13 cellular contexts compared by ENCODE assay signal in genomic region chr5:31962928-31963327, GRCh38.
DNase-seq lines count a peak whose midpoint lies in the region; ATAC-seq and TF ChIP-seq lines count a peak whose summit lies in the region.
"Had no signal": no experiment of that assay in that cellular context is flagged by ENCODE, and none has a peak within 500 bp of the region (broad histone marks: within the 10 kb centered on the region; RNA-seq: fewer than 3 reads in every experiment).

No MANE protein-coding gene starts in this region.

- H3K4me3 Mint-ChIP-seq in activated CD4-positive, alpha-beta T cell treated with anti-CD3 and anti-CD28 coated beads for 36 hours: no peak overlapping the region
- no peak overlapping the region for H3K4me3 Mint-ChIP-seq in activated CD4-positive, alpha-beta T cell treated with anti-CD3 and anti-CD28 coated beads, Interleukin-2, amount 10 ng/mL, durations not matched to agents 24 days and 14 days
- no peak overlapping the region for H3K4me3 Mint-ChIP-seq in CD8-positive, alpha-beta memory T cell
- H3K4me3 Mint-ChIP-seq: stimulated activated effector memory CD8-positive, alpha-beta T cell treated with anti-CD3 and anti-CD28 coated beads, Interleukin-12 subunit alpha, Interleukin-12 subunit beta, amount 100 ng/mL, for 72 hours had no signal

- no peak overlapping the region for H2AK5ac ChIP-seq in mesendoderm (ENCODE audit: low read length)

- no peaks in the 10 kb centered on the region for H3K27me3 Mint-ChIP-seq in activated CD4-positive, alpha-beta T cell treated with anti-CD3 and anti-CD28 coated beads for 36 hours
- H3K27me3 Mint-ChIP-seq in activated CD4-positive, alpha-beta T cell treated with anti-CD3 and anti-CD28 coated beads, Interleukin-2, amount 10 ng/mL, durations not matched to agents 24 days and 14 days: peaks cover 2% of the 10 kb centered on the region
- H3K27me3 Mint-ChIP-seq in CD8-positive, alpha-beta memory T cell: peaks cover 4 to 16% of the 10 kb centered on the region in 2 donors

- no peak overlapping the region for H3K4me2 ChIP-seq in mesendoderm (ENCODE audit: low read length)

- ATAC-seq in activated CD4-positive, alpha-beta T cell treated with anti-CD3 and anti-CD28 coated beads for 36 hours: peak; percentile 39
- peak; percentile 84 for ATAC-seq in upper lobe of right lung
- ATAC-seq: stimulated activated effector memory CD8-positive, alpha-beta T cell treated with anti-CD3 and anti-CD28 coated beads, Interleukin-12 subunit alpha, Interleukin-12 subunit beta, amount 100 ng/mL, for 72 hours had no signal

- H3K4ac ChIP-seq in mesendoderm (ENCODE audit: low read depth, low read length): no peak overlapping the region

- H3K23ac ChIP-seq in mesendoderm (ENCODE audit: low read length): no peak overlapping the region

- no peak overlapping the region for H2BK120ac ChIP-seq in mesendoderm (ENCODE audit: low read depth, low read length)

- H4K5ac ChIP-seq in mesendoderm (ENCODE audit: low read length): no peak overlapping the region

- WGBS in esophagus muscularis mucosa: 40% methylated on average over 1 of the region's 1 CpG
- no CpG with 5 or more reads among the region's 1 CpG for WGBS in mesendoderm (ENCODE audit: extremely low coverage, insufficient coverage, low lambda C conversion rate)

- H3K4me3 ChIP-seq in esophagus muscularis mucosa (no peak overlapping the region), mesendoderm (ENCODE audit: low read length) (no peak overlapping the region), upper lobe of right lung (no peak overlapping the region)
- H3K4me3 ChIP-seq in CD8-positive, alpha-beta memory T cell (ENCODE audit: low read length): no peak overlapping the region

- H3K9me3 Mint-ChIP-seq in activated CD4-positive, alpha-beta T cell treated with anti-CD3 and anti-CD28 coated beads for 36 hours (ENCODE audit: low read depth): no peaks in the 10 kb centered on the region
- H3K9me3 Mint-ChIP-seq in activated CD4-positive, alpha-beta T cell treated with anti-CD3 and anti-CD28 coated beads, Interleukin-2, amount 10 ng/mL, durations not matched to agents 24 days and 14 days: no peaks in the 10 kb centered on the region
- peaks cover 0 to 3% (median 0%) of the 10 kb centered on the region in 5 donors for H3K9me3 Mint-ChIP-seq in CD8-positive, alpha-beta memory T cell
- H3K9me3 Mint-ChIP-seq: stimulated activated effector memory CD8-positive, alpha-beta T cell treated with anti-CD3 and anti-CD28 coated beads, Interleukin-12 subunit alpha, Interleukin-12 subunit beta, amount 100 ng/mL, for 72 hours had no signal

- H4K8ac ChIP-seq in mesendoderm (ENCODE audit: low read depth, low read length): no peak overlapping the region

- POLR2A ChIA-PET in activated CD4-positive, alpha-beta T cell treated with anti-CD3 and anti-CD28 coated beads for 36 hours (lab: Charles Lee): no interaction called here
- POLR2A ChIA-PET in CD8-positive, alpha-beta memory T cell (lab: Charles Lee): no interaction called here

- in situ Hi-C loops in ACHN (cut with HindIII; ENCODE audit: low pct_ligation_motif_present, low pct_unique_long_range_greater_than_20kb, low sequenced_read_pairs): no loop called here

- TF ChIP-seq EP300 in esophagus muscularis mucosa (IDR thresholded peaks at IDR 0.05): no peak

- peaks cover 19 to 24% (median 20%) of the 10 kb centered on the region in 4 donors for H3K4me1 ChIP-seq in esophagus muscularis mucosa
- peaks cover 1% of the 10 kb centered on the region for H3K4me1 ChIP-seq in mesendoderm (ENCODE audit: control insufficient read depth, low read depth, low read length)
- H3K4me1 ChIP-seq in upper lobe of right lung: peaks cover 19% of the 10 kb centered on the region
- H3K4me1 ChIP-seq in CD8-positive, alpha-beta memory T cell (ENCODE audit: insufficient read depth, low read length): no peaks in the 10 kb centered on the region

- H3K9me3 ChIP-seq in esophagus muscularis mucosa (no peaks in the 10 kb centered on the region), upper lobe of right lung (no peaks in the 10 kb centered on the region)
- no peaks in the 10 kb centered on the region for H3K9me3 ChIP-seq in CD8-positive, alpha-beta memory T cell (ENCODE audit: low read length)

- H3K4me1 Mint-ChIP-seq in activated CD4-positive, alpha-beta T cell treated with anti-CD3 and anti-CD28 coated beads for 36 hours: peaks cover 3% of the 10 kb centered on the region
- H3K4me1 Mint-ChIP-seq in activated CD4-positive, alpha-beta T cell treated with anti-CD3 and anti-CD28 coated beads, Interleukin-2, amount 10 ng/mL, durations not matched to agents 24 days and 14 days: no peaks in the 10 kb centered on the region
- no peaks in the 10 kb centered on the region for H3K4me1 Mint-ChIP-seq in CD8-positive, alpha-beta memory T cell
- H3K4me1 Mint-ChIP-seq: stimulated activated effector memory CD8-positive, alpha-beta T cell treated with anti-CD3 and anti-CD28 coated beads, Interleukin-12 subunit alpha, Interleukin-12 subunit beta, amount 100 ng/mL, for 72 hours had no signal

- H3K56ac ChIP-seq in mesendoderm (ENCODE audit: low read length): no peak overlapping the region

- no peak for DNase-seq in activated CD4-positive, alpha-beta T cell treated with anti-CD3 and anti-CD28 coated beads for 36 hours
- DNase-seq in activated CD4-positive, alpha-beta T cell treated with anti-CD3 and anti-CD28 coated beads, Interleukin-2, amount 10 ng/mL, durations not matched to agents 24 days and 14 days: no peak
- DNase-seq in esophagus muscularis mucosa (ENCODE audit: extremely low spot score) (no peak), mesendoderm (no peak), upper lobe of right lung (no peak), ACHN (no peak)
- no peak for DNase-seq in activated CD8-positive, alpha-beta memory T cell treated with anti-CD3 and anti-CD28 coated beads, Interleukin-2, amount 50 U/mL, for 48 hours
- DNase-seq in CD8-positive, alpha-beta memory T cell: no peak
- DNase-seq: erythroblast; KBM-7; NCI-H2029 treated with DMSO at 0.1 percent for 48 hours; stimulated activated CD4-positive, alpha-beta T cell treated with anti-CD3 and anti-CD28 coated beads, Interleukin-1b, Interleukin-23, amount 100 ng/mL, for 48 hours had no signal

- H3K27ac ChIP-seq in esophagus muscularis mucosa (replicated peaks in 1 of 4) (peak overlapping the region in 3 of 4 donors; percentile 1 to 57 (median 44)), mesendoderm (ENCODE audit: low read depth, low read length) (no peak overlapping the region), upper lobe of right lung (peak overlapping the region; percentile 61)
- no peak overlapping the region for H3K27ac ChIP-seq in CD8-positive, alpha-beta memory T cell (ENCODE audit: low read depth, low read length)

- H3K27me3 ChIP-seq in esophagus muscularis mucosa: no peaks in the 10 kb centered on the region
- H3K27me3 ChIP-seq in mesendoderm (ENCODE audit: insufficient read depth, low read length, poor library complexity): no peaks in the 10 kb centered on the region
- no peaks in the 10 kb centered on the region for H3K27me3 ChIP-seq in upper lobe of right lung
- no peaks in the 10 kb centered on the region for H3K27me3 ChIP-seq in CD8-positive, alpha-beta memory T cell (ENCODE audit: insufficient read depth, low read length, poor library complexity, severe bottlenecking)

- H3K9ac ChIP-seq in mesendoderm (ENCODE audit: low read length): no peak overlapping the region

- no peaks in the 10 kb centered on the region for H3K36me3 Mint-ChIP-seq in activated CD4-positive, alpha-beta T cell treated with anti-CD3 and anti-CD28 coated beads for 36 hours (ENCODE audit: low read depth)
- no peaks in the 10 kb centered on the region for H3K36me3 Mint-ChIP-seq in activated CD4-positive, alpha-beta T cell treated with anti-CD3 and anti-CD28 coated beads, Interleukin-2, amount 10 ng/mL, durations not matched to agents 24 days and 14 days (ENCODE audit: low read depth)
- no peaks in the 10 kb centered on the region for H3K36me3 Mint-ChIP-seq in CD8-positive, alpha-beta memory T cell
- H3K36me3 Mint-ChIP-seq: stimulated activated effector memory CD8-positive, alpha-beta T cell treated with anti-CD3 and anti-CD28 coated beads, Interleukin-12 subunit alpha, Interleukin-12 subunit beta, amount 100 ng/mL, for 72 hours had no signal

- H2BK15ac ChIP-seq in mesendoderm (replicated peaks; ENCODE audit: low read depth): no peak overlapping the region

- CTCF ChIA-PET in activated CD4-positive, alpha-beta T cell treated with anti-CD3 and anti-CD28 coated beads for 36 hours (lab: Charles Lee): interaction anchor here (0.6 to 2.2 kb wide), 3 partner anchors 113 to 1972 kb away, joined by 3 to 10 read pairs (median 4); no protein-coding TSS in a partner anchor
- CTCF ChIA-PET in CD8-positive, alpha-beta memory T cell (lab: Charles Lee): no interaction called here

- intact Hi-C loops in activated CD4-positive, alpha-beta T cell treated with anti-CD3 and anti-CD28 coated beads for 36 hours (cut with DNase I, micrococcal nuclease): no loop called here
- intact Hi-C loops in activated CD4-positive, alpha-beta T cell treated with anti-CD3 and anti-CD28 coated beads, Interleukin-2, amount 10 ng/mL, durations not matched to agents 24 days and 14 days (cut with micrococcal nuclease): no loop called here
- intact Hi-C loops in esophagus muscularis mucosa (cut with DNase I): no loop called here
- intact Hi-C loops in upper lobe of right lung (cut with DNase I): no loop called here

- TF ChIP-seq POLR2A in esophagus muscularis mucosa (IDR thresholded peaks at IDR 0.05; ENCODE audit: low read depth): no peak

- no peak overlapping the region for H3K27ac Mint-ChIP-seq in activated CD4-positive, alpha-beta T cell treated with anti-CD3 and anti-CD28 coated beads for 36 hours
- no peak overlapping the region for H3K27ac Mint-ChIP-seq in activated CD4-positive, alpha-beta T cell treated with anti-CD3 and anti-CD28 coated beads, Interleukin-2, amount 10 ng/mL, durations not matched to agents 24 days and 14 days
- no peak overlapping the region for H3K27ac Mint-ChIP-seq in CD8-positive, alpha-beta memory T cell
- H3K27ac Mint-ChIP-seq: stimulated activated effector memory CD8-positive, alpha-beta T cell treated with anti-CD3 and anti-CD28 coated beads, Interleukin-12 subunit alpha, Interleukin-12 subunit beta, amount 100 ng/mL, for 72 hours had no signal

- H3K79me2 ChIP-seq in mesendoderm (ENCODE audit: control insufficient read depth, insufficient read depth, low read length): no peaks in the 10 kb centered on the region

- H3K36me3 ChIP-seq in esophagus muscularis mucosa (no peaks in the 10 kb centered on the region), mesendoderm (ENCODE audit: control insufficient read depth, insufficient read depth, low read length) (no peaks in the 10 kb centered on the region), upper lobe of right lung (no peaks in the 10 kb centered on the region)
- H3K36me3 ChIP-seq in CD8-positive, alpha-beta memory T cell (ENCODE audit: insufficient read depth, low read length): no peaks in the 10 kb centered on the region

- TF ChIP-seq CTCF in esophagus muscularis mucosa (IDR thresholded peaks at IDR 0.05): no peak
- TF ChIP-seq CTCF in upper lobe of right lung (IDR thresholded peaks at IDR 0.05): no peak

- no peak overlapping the region for H2BK5ac ChIP-seq in mesendoderm (ENCODE audit: low read length)

- H3K18ac ChIP-seq in mesendoderm (ENCODE audit: low read length): peak overlapping the region; percentile 40

- no peaks in the 10 kb centered on the region for H3K79me1 ChIP-seq in mesendoderm (ENCODE audit: low read length)

Comparison
In these comparisons a context has a peak if more than half of its experiments do, and no peak if none do; other contexts are left out.
1. H3K27ac ChIP-seq: peak in esophagus muscularis mucosa (3 of 4) and upper lobe of right lung (single experiment); none in mesendoderm (single experiment) and CD8-positive, alpha-beta memory T cell (single experiment).